15 cellular contexts compared by ENCODE assay signal in the genomic region with DNA sequence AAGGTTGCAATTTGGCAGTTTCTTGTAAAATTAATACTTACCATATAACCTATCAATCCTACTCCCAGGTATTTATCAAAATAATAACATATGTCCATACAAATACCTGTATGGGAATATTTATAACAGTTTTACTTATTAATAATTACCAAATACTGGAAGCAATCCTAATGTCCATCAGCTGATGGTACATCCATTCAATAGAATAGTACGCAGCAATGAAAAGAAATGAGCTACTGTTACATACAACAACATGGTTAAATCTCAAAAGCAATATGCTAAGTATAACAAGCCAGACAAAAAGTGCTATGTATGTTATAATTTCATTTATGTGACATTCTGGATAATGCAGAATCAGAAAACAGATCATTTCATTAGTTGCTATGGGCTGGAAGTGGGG. TPM values are rescaled to one million over a fixed set of nuclear protein-coding genes. Genes with fewer than 3 reads are reported as not detected.
DNase-seq lines count a peak whose midpoint lies in the region; ATAC-seq and TF ChIP-seq lines count a peak whose summit lies in the region.
"Had no signal": no experiment of that assay in that cellular context is flagged by ENCODE, and none has a peak within 500 bp of the region (broad histone marks: within the 10 kb centered on the region; RNA-seq: fewer than 3 reads in every experiment).

No MANE protein-coding gene starts in this region.

- peaks cover 48% of the 10 kb centered on the region for H3K9me3 Mint-ChIP-seq in WTC11
- peaks cover 37% of the 10 kb centered on the region for H3K9me3 Mint-ChIP-seq in nephron
- peaks cover 30% of the 10 kb centered on the region for H3K9me3 Mint-ChIP-seq in progenitor cell of endocrine pancreas (ENCODE audit: low read depth)

- H3K36me3 Mint-ChIP-seq in WTC11, result peaks cover 44% of the 10 kb centered on the region
- H3K36me3 Mint-ChIP-seq in nephron (ENCODE audit: low read depth), result peaks cover 27% of the 10 kb centered on the region
- H3K36me3 Mint-ChIP-seq in progenitor cell of endocrine pancreas (ENCODE audit: insufficient read depth), result peaks cover 19% of the 10 kb centered on the region

- CTCF ChIA-PET in WTC11 (lab: Charles Lee), result no interaction called here

- ATAC-seq in WTC11 (no peak), GM21723 (IDR thresholded peaks at IDR 0.05; ENCODE audit: unreplicated experiment) (no peak)
- ATAC-seq: HepG2 had no signal

- peak overlapping the region; percentile 72 for H3K4me3 ChIP-seq in endocrine pancreas (ENCODE audit: control insufficient read depth, insufficient read depth, low read length)

- peaks cover 32% of the 10 kb centered on the region for H3K27me3 Mint-ChIP-seq in WTC11 (ENCODE audit: low read depth)
- H3K27me3 Mint-ChIP-seq in nephron (ENCODE audit: low read depth), result peaks cover 7% of the 10 kb centered on the region
- no peaks in the 10 kb centered on the region for H3K27me3 Mint-ChIP-seq in progenitor cell of endocrine pancreas

- no peak overlapping the region for H3K27ac Mint-ChIP-seq in WTC11
- H3K27ac Mint-ChIP-seq in nephron, result no peak overlapping the region
- no peak overlapping the region for H3K27ac Mint-ChIP-seq in progenitor cell of endocrine pancreas

- no peaks in the 10 kb centered on the region for H3K4me1 ChIP-seq in endocrine pancreas (ENCODE audit: control insufficient read depth, insufficient read depth, low read length)
- H3K4me1 ChIP-seq: A549, BE2C had no signal

- H3K9me3 ChIP-seq in endocrine pancreas (ENCODE audit: control insufficient read depth, low read length), result peaks cover 2% of the 10 kb centered on the region
- H3K9me3 ChIP-seq: BE2C had no signal

- TF ChIP-seq CTCF in WTC11 (IDR thresholded peaks at IDR 0.05) (no peak), nephron (IDR thresholded peaks at IDR 0.05; ENCODE audit: unreplicated experiment in 3 of 3) (no peak), progenitor cell of endocrine pancreas (IDR thresholded peaks at IDR 0.05; ENCODE audit: unreplicated experiment) (no peak)

- peaks cover 5% of the 10 kb centered on the region for H3K4me1 Mint-ChIP-seq in WTC11
- H3K4me1 Mint-ChIP-seq in nephron, result peaks cover 7% of the 10 kb centered on the region
- peaks cover 8% of the 10 kb centered on the region for H3K4me1 Mint-ChIP-seq in progenitor cell of endocrine pancreas (ENCODE audit: low read depth)
- H3K4me1 Mint-ChIP-seq: CD4-positive, alpha-beta memory T cell had no signal

- H3K36me3 ChIP-seq in endocrine pancreas (ENCODE audit: control insufficient read depth, insufficient read depth, low read length), result no peaks in the 10 kb centered on the region
- H3K36me3 ChIP-seq: BE2C had no signal

- H3K4me3 Mint-ChIP-seq in WTC11 (peak overlapping the region; percentile 90), nephron (peak overlapping the region; percentile 29 to 98 (median 97)), progenitor cell of endocrine pancreas (ENCODE audit: low read depth) (peak overlapping the region; percentile 92)
- H3K4me3 Mint-ChIP-seq: CD4-positive, alpha-beta memory T cell had no signal

- POLR2A ChIA-PET in WTC11 (lab: Charles Lee), result no interaction called here

- H3K27me3 ChIP-seq in endocrine pancreas (ENCODE audit: control insufficient read depth, insufficient read depth, low read length), result no peaks in the 10 kb centered on the region
- H3K27me3 ChIP-seq: BE2C had no signal

- no peak overlapping the region for H3K9ac ChIP-seq in endocrine pancreas (ENCODE audit: control insufficient read depth, insufficient read depth, low read length)

- DNase-seq in WTC11 (ENCODE audit: low spot score), result no peak
- DNase-seq in progenitor cell of endocrine pancreas (ENCODE audit: low spot score, unreplicated experiment), result no peak
- DNase-seq in activated T-cell treated with anti-CD3 and anti-CD28 coated beads, Interleukin-2, amount 50 U/mL, for 48 hours, result no peak
- no peak for DNase-seq in epidermal melanocyte (ENCODE audit: insufficient read length, low spot score)
- DNase-seq in NCI-H1436 treated with DMSO at 0.1 percent for 48 hours (lab: John Stamatoyannopoulos, UW), result no peak
- DNase-seq: BE2C; CD4-positive, alpha-beta memory T cell; DND-41; GDM1; H7 had no signal

TF ChIP-seq in WTC11, 78 proteins besides CTCF, POLR2A, EP300 and RAD21:
- TF ChIP-seq ZNF138 (CRISPR knock-in tag; conservative IDR thresholded peaks at IDR 0.05) (no peak), GTF2I (CRISPR knock-in tag; conservative IDR thresholded peaks at IDR 0.05) (0 out of 2 replicates have a peak, but pooled peaks have one; percentile 32), CBFB (CRISPR knock-in tag; IDR thresholded peaks at IDR 0.05; ENCODE audit: low read depth) (no peak), FOXJ3 (CRISPR knock-in tag; IDR thresholded peaks at IDR 0.05; ENCODE audit: borderline replicate concordance) (no peak)
- TF ChIP-seq, protein P1, sequence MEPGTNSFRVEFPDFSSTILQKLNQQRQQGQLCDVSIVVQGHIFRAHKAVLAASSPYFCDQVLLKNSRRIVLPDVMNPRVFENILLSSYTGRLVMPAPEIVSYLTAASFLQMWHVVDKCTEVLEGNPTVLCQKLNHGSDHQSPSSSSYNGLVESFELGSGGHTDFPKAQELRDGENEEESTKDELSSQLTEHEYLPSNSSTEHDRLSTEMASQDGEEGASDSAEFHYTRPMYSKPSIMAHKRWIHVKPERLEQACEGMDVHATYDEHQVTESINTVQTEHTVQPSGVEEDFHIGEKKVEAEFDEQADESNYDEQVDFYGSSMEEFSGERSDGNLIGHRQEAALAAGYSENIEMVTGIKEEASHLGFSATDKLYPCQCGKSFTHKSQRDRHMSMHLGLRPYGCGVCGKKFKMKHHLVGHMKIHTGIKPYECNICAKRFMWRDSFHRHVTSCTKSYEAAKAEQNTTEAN (CRISPR knock-in tag; IDR thresholded peaks at IDR 0.05), result no peak
- TF ChIP-seq, protein P2, sequence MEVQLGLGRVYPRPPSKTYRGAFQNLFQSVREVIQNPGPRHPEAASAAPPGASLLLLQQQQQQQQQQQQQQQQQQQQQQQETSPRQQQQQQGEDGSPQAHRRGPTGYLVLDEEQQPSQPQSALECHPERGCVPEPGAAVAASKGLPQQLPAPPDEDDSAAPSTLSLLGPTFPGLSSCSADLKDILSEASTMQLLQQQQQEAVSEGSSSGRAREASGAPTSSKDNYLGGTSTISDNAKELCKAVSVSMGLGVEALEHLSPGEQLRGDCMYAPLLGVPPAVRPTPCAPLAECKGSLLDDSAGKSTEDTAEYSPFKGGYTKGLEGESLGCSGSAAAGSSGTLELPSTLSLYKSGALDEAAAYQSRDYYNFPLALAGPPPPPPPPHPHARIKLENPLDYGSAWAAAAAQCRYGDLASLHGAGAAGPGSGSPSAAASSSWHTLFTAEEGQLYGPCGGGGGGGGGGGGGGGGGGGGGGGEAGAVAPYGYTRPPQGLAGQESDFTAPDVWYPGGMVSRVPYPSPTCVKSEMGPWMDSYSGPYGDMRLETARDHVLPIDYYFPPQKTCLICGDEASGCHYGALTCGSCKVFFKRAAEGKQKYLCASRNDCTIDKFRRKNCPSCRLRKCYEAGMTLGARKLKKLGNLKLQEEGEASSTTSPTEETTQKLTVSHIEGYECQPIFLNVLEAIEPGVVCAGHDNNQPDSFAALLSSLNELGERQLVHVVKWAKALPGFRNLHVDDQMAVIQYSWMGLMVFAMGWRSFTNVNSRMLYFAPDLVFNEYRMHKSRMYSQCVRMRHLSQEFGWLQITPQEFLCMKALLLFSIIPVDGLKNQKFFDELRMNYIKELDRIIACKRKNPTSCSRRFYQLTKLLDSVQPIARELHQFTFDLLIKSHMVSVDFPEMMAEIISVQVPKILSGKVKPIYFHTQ (CRISPR knock-in tag; IDR thresholded peaks at IDR 0.05), result no peak
- TF ChIP-seq, protein P3, sequence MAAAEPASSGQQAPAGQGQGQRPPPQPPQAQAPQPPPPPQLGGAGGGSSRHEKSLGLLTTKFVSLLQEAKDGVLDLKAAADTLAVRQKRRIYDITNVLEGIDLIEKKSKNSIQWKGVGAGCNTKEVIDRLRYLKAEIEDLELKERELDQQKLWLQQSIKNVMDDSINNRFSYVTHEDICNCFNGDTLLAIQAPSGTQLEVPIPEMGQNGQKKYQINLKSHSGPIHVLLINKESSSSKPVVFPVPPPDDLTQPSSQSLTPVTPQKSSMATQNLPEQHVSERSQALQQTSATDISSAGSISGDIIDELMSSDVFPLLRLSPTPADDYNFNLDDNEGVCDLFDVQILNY (CRISPR knock-in tag; IDR thresholded peaks at IDR 0.05), result no peak

RNA-seq across cellular contexts. Expression of a gene that starts 1.2 kb away (rescaled TPM):
- 2.6 to 3.3 TPM (median 3.0 TPM) in 3 replicates for total RNA-seq in WTC11 (2021)
- 21.7 and 25.7 TPM in 2 replicates for total RNA-seq in progenitor cell of endocrine pancreas
- total RNA-seq: CD4-positive, alpha-beta memory T cell; HepG2 had no signal

RNA-seq across cellular contexts. Expression of a gene that starts 59.9 kb away (rescaled TPM):
- 8.7 to 13.4 TPM (median 10.9 TPM) in 3 replicates for total RNA-seq in WTC11 (2021)
- total RNA-seq in progenitor cell of endocrine pancreas, result 31.4 and 31.7 TPM in 2 replicates
